20 cellular contexts compared by ENCODE assay signal in the genomic region with DNA sequence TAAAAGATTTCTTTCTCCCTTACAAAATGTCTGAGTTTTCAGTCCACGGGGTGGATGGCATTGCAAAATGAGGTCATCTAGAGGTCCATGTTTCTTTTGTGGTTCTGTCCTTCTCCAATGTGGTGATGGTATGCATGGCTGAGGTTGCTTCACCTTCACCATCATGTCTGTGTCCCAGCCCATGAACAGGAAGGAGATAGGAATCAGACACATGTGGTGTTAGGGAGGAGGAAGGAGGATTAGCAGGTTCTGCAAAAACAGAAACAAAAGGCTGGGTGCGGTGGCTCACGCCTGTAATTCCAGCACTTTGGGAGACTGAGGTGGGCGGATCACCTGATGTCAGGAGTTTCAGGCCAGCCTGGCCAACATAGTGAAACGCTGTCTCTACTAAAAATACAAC. TPM values are rescaled to one million over a fixed set of nuclear protein-coding genes. Genes with fewer than 3 reads are reported as not detected.
DNase-seq lines count a peak whose midpoint lies in the region; ATAC-seq and TF ChIP-seq lines count a peak whose summit lies in the region.
"Had no signal": no experiment of that assay in that cellular context is flagged by ENCODE, and none has a peak within 500 bp of the region (broad histone marks: within the 10 kb centered on the region; RNA-seq: fewer than 3 reads in every experiment).

No MANE protein-coding gene starts in this region.

- H2BK20ac ChIP-seq in IMR-90 (ENCODE audit: low read depth, low read length) = no peak overlapping the region

- no peak overlapping the region for H3K18ac ChIP-seq in IMR-90 (ENCODE audit: low read depth, low read length)

- H3K36me3 Mint-ChIP-seq in type B pancreatic cell = peaks cover 4% of the 10 kb centered on the region
- H3K36me3 Mint-ChIP-seq in stimulated activated naive B cell treated with anti-CD40 and anti-IgM and Interleukin-4, amounts not matched to agents 10 μg/mL and 1 μg/mL and 100 μg/mL, for 72 hours = peaks cover 0 to 3% of the 10 kb centered on the region in 2 donors

- H3K79me1 ChIP-seq in IMR-90 (ENCODE audit: low read depth in 1 of 2, low read length in 2 of 2) = no peaks in the 10 kb centered on the region

- no peaks in the 10 kb centered on the region for H3K36me3 ChIP-seq in IMR-90 (ENCODE audit: control insufficient read depth, insufficient read depth, low read length)
- H3K36me3 ChIP-seq: BLaER1, cardiac muscle cell, left lung had no signal

- H2BK120ac ChIP-seq in IMR-90 (ENCODE audit: low read depth, low read length) = no peak overlapping the region

- TF ChIP-seq CTCF in IMR-90 (conservative IDR thresholded peaks at IDR 0.05; ENCODE audit: low read depth, low read length) (no peak), type B pancreatic cell (conservative IDR thresholded peaks at IDR 0.05) (no peak)

- intact Hi-C loops in IMR-90 (cut with micrococcal nuclease) = no loop called here

- DNase-seq in IMR-90 (no peak), SIG-M5 treated with dmso at 0.1 percent for 504 hours (lab: John Stamatoyannopoulos, UW; ENCODE audit: unreplicated experiment) (peak; percentile 86), epithelial cell of prostate (ENCODE audit: low read depth, low spot score) (peak; percentile 46), type B pancreatic cell (ENCODE audit: extremely low spot score, unreplicated experiment) (peak; percentile 34)
- DNase-seq in stimulated activated naive B cell treated with anti-CD40 and anti-IgM and Interleukin-4, amounts not matched to agents 10 μg/mL and 1 μg/mL and 100 μg/mL, for 72 hours = no peak
- DNase-seq: activated CD4-positive, CD25-positive, alpha-beta regulatory T cell; activated naive CD8-positive, alpha-beta T cell treated with anti-CD3 and anti-CD28 coated beads, Interleukin-2, amount 50 U/mL, for 24 hours; effector memory CD4-positive, alpha-beta T cell; left lung; NCI-H1436; NCI-H345; substantia nigra; T-helper 17 cell had no signal

- H2AK5ac ChIP-seq in IMR-90 (ENCODE audit: low read depth, low read length) = no peak overlapping the region

- no peaks in the 10 kb centered on the region for H3K27me3 Mint-ChIP-seq in type B pancreatic cell
- H3K27me3 Mint-ChIP-seq in stimulated activated naive B cell treated with anti-CD40 and anti-IgM and Interleukin-4, amounts not matched to agents 10 μg/mL and 1 μg/mL and 100 μg/mL, for 72 hours = no peaks in the 10 kb centered on the region
- H3K27me3 Mint-ChIP-seq: activated naive CD8-positive, alpha-beta T cell treated with anti-CD3 and anti-CD28 coated beads, Interleukin-2, amount 50 U/mL, for 24 hours; T-helper 17 cell had no signal

- H3K4ac ChIP-seq in IMR-90 (ENCODE audit: low read depth, low read length) = no peak overlapping the region

- H3K27ac ChIP-seq in IMR-90 (ENCODE audit: insufficient read depth, low read length) (no peak overlapping the region), epithelial cell of prostate (peak overlapping the region; percentile 32)
- H3K27ac ChIP-seq: BLaER1, cardiac muscle cell, foreskin keratinocyte, KMS-11, left lung had no signal

- H3K27me3 ChIP-seq in IMR-90 (ENCODE audit: control insufficient read depth, insufficient read depth, low read length) = no peaks in the 10 kb centered on the region
- H3K27me3 ChIP-seq: BLaER1, cardiac muscle cell, foreskin keratinocyte, left lung had no signal

- ATAC-seq in IMR-90 (ENCODE audit: low read depth) (no peak), HG02623 (IDR thresholded peaks at IDR 0.05; ENCODE audit: unreplicated experiment) (no peak), GM21619 (IDR thresholded peaks at IDR 0.05; ENCODE audit: unreplicated experiment) (no peak)
- no peak for ATAC-seq in stimulated activated naive B cell treated with anti-CD40 and anti-IgM and Interleukin-4, amounts not matched to agents 10 μg/mL and 1 μg/mL and 100 μg/mL, for 72 hours (replicated peaks)
- ATAC-seq: activated naive CD8-positive, alpha-beta T cell treated with anti-CD3 and anti-CD28 coated beads, Interleukin-2, amount 50 U/mL, for 24 hours; foreskin keratinocyte; left lung; T-helper 17 cell had no signal

- TF ChIP-seq POLR2A in IMR-90 (IDR thresholded peaks at IDR 0.05; ENCODE audit: low read depth, low read length) = no peak

- H3K4me1 Mint-ChIP-seq in type B pancreatic cell (ENCODE audit: unreplicated experiment) = peaks cover 4% of the 10 kb centered on the region
- peaks cover 0 to 3% of the 10 kb centered on the region in 2 donors for H3K4me1 Mint-ChIP-seq in stimulated activated naive B cell treated with anti-CD40 and anti-IgM and Interleukin-4, amounts not matched to agents 10 μg/mL and 1 μg/mL and 100 μg/mL, for 72 hours

- no peak overlapping the region for H3K56ac ChIP-seq in IMR-90 (ENCODE audit: extremely low read depth, insufficient read depth, low read length)

- no peak overlapping the region for H4K5ac ChIP-seq in IMR-90 (ENCODE audit: low read depth, low read length)

- H3K14ac ChIP-seq in IMR-90 (replicated peaks; ENCODE audit: low read depth, low read length) = no peak overlapping the region

- no peak overlapping the region for H3K4me2 ChIP-seq in IMR-90 (ENCODE audit: low read depth, low read length)
- H3K4me2 ChIP-seq: BLaER1, KMS-11 had no signal

- no peak overlapping the region for H4K8ac ChIP-seq in IMR-90 (ENCODE audit: low read depth in 2 of 2, low read length in 2 of 2)

- no peak overlapping the region for H2BK15ac ChIP-seq in IMR-90 (ENCODE audit: low read depth, low read length)

- no TSS peak for BruUV-seq in IMR-90 (replicated peaks; lab: Mats Ljungman, UMichigan)

- H4K20me1 ChIP-seq in IMR-90 (ENCODE audit: insufficient read depth, low read length) = no peaks in the 10 kb centered on the region
- H4K20me1 ChIP-seq: BLaER1 had no signal

- no peak overlapping the region for H3K4me3 ChIP-seq in IMR-90 (ENCODE audit: insufficient read depth, low read depth, low read length)
- H3K4me3 ChIP-seq: BLaER1, cardiac muscle cell, left lung had no signal

- no peak overlapping the region for H2BK5ac ChIP-seq in IMR-90 (ENCODE audit: low read depth, low read length, poor library complexity, severe bottlenecking)

- POLR2A ChIA-PET in IMR-90 (lab: Charles Lee; ENCODE audit: unreplicated experiment) = no interaction called here

- no peak overlapping the region for H4K91ac ChIP-seq in IMR-90 (ENCODE audit: insufficient read depth, low read depth, low read length)

- peak overlapping the region; percentile 54 for H3K4me3 Mint-ChIP-seq in type B pancreatic cell
- no peak overlapping the region for H3K4me3 Mint-ChIP-seq in stimulated activated naive B cell treated with anti-CD40 and anti-IgM and Interleukin-4, amounts not matched to agents 10 μg/mL and 1 μg/mL and 100 μg/mL, for 72 hours
- H3K4me3 Mint-ChIP-seq: activated naive CD8-positive, alpha-beta T cell treated with anti-CD3 and anti-CD28 coated beads, Interleukin-2, amount 50 U/mL, for 24 hours; T-helper 17 cell had no signal

- H3K4me1 ChIP-seq in IMR-90 (ENCODE audit: control insufficient read depth, insufficient read depth, low read length) = peaks cover 10% of the 10 kb centered on the region
- H3K4me1 ChIP-seq: left lung had no signal

- H2AFZ ChIP-seq in IMR-90 (replicated peaks; ENCODE audit: low read length, poor library complexity) = peak overlapping the region; percentile 76

- H3K9me3 ChIP-seq in IMR-90 (ENCODE audit: control insufficient read depth, insufficient read depth, low read length) = no peaks in the 10 kb centered on the region; the same call in 1 of the 2 replicates
- H3K9me3 ChIP-seq: BLaER1, left lung had no signal

- no peak overlapping the region for H3K9ac ChIP-seq in IMR-90 (ENCODE audit: low read depth, low read length)
- H3K9ac ChIP-seq: BLaER1, KMS-11 had no signal

- TF ChIP-seq RAD21 in IMR-90 (IDR thresholded peaks at IDR 0.05; ENCODE audit: low read length) = no peak

- dilution Hi-C loops in IMR-90 (cut with HindIII; ENCODE audit: low sequenced_read_pairs, unreplicated experiment) = no loop called here

- in situ Hi-C loops in IMR-90 (cut with MboI; ENCODE audit: low sequenced_read_pairs) = no loop called here

- no peak overlapping the region for H2AK9ac ChIP-seq in IMR-90 (replicated peaks; ENCODE audit: low read depth, low read length, poor library complexity)

- H3K9me1 ChIP-seq in IMR-90 (ENCODE audit: insufficient read depth, low read length) = peaks cover 6% of the 10 kb centered on the region; the same call in 1 of the 2 replicates

- CTCF ChIA-PET in IMR-90 (lab: Yijun Ruan, JAX) = no interaction called here

- no CpG with 5 or more reads among the region's 5 CpGs for WGBS in IMR-90 (ENCODE audit: extremely low coverage in 2 of 2, insufficient read length in 1 of 2), 2 experiments

- H3K23ac ChIP-seq in IMR-90 (ENCODE audit: low read depth, low read length) = no peak overlapping the region

- H3K9me3 Mint-ChIP-seq in type B pancreatic cell = peaks cover 13% of the 10 kb centered on the region
- H3K9me3 Mint-ChIP-seq in stimulated activated naive B cell treated with anti-CD40 and anti-IgM and Interleukin-4, amounts not matched to agents 10 μg/mL and 1 μg/mL and 100 μg/mL, for 72 hours = peaks cover 0 to 2% of the 10 kb centered on the region in 2 donors
- H3K9me3 Mint-ChIP-seq: activated naive CD8-positive, alpha-beta T cell treated with anti-CD3 and anti-CD28 coated beads, Interleukin-2, amount 50 U/mL, for 24 hours had no signal

- H3K27ac Mint-ChIP-seq in type B pancreatic cell = peak overlapping the region; percentile 94
- no peak overlapping the region for H3K27ac Mint-ChIP-seq in stimulated activated naive B cell treated with anti-CD40 and anti-IgM and Interleukin-4, amounts not matched to agents 10 μg/mL and 1 μg/mL and 100 μg/mL, for 72 hours
- H3K27ac Mint-ChIP-seq: activated naive CD8-positive, alpha-beta T cell treated with anti-CD3 and anti-CD28 coated beads, Interleukin-2, amount 50 U/mL, for 24 hours; activated T-helper 2 cell treated with anti-CD3 and anti-CD28 coated beads, Interferon-gamma antibody, Interleukin-2, Interleukin-4, amounts not matched to agents 10 μg/mL and 5 μg/mL and 100 μg/mL, durations not matched to agents 14 hours and 24 hours and 36 hours; T-helper 17 cell had no signal

TF ChIP-seq in IMR-90, 13 proteins besides CTCF, POLR2A, EP300 and RAD21 (continues in another document):
- TF ChIP-seq NFE2L2 (IDR thresholded peaks at IDR 0.05; ENCODE audit: low read depth, low read length) = no peak
- TF ChIP-seq RCOR1 (IDR thresholded peaks at IDR 0.05; ENCODE audit: insufficient replicate concordance, low read length) = no peak
- TF ChIP-seq MXI1 (IDR thresholded peaks at IDR 0.05; ENCODE audit: borderline replicate concordance, low read depth, low read length) = no peak
- no peak for TF ChIP-seq BHLHE40 (IDR thresholded peaks at IDR 0.05; ENCODE audit: low read depth, low read length)
- TF ChIP-seq MAFK (IDR thresholded peaks at IDR 0.05; ENCODE audit: low read depth, low read length) = no peak
- TF ChIP-seq RFX5 (IDR thresholded peaks at IDR 0.05; ENCODE audit: low read depth, low read length) = no peak
- no peak for TF ChIP-seq CEBPB (IDR thresholded peaks at IDR 0.05; ENCODE audit: low read depth, low read length)
- no peak for TF ChIP-seq SMC3 (IDR thresholded peaks at IDR 0.05; ENCODE audit: low read depth, low read length)

RNA-seq across cellular contexts. Expression of a gene that starts 11.0 kb away (rescaled TPM):
- total RNA-seq in IMR-90 (2012; rRNA removed) (21.7 and 23.6 TPM in 2 replicates), type B pancreatic cell (ENCODE audit: low replicate concordance) (45.8 and 83.5 TPM in 2 replicates)
- 11.7 and 15.5 TPM in 2 replicates for polyA plus RNA-seq in IMR-90 (2012; rRNA removed)
- 3.3 and 4.2 TPM in 2 replicates for polyA plus RNA-seq in IMR-90 (2012; cell fraction: cytosol; rRNA removed)
- 2.8 and 13.2 TPM in 2 replicates for polyA plus RNA-seq in IMR-90 (2012; cell fraction: nucleus; rRNA removed; ENCODE audit: low replicate concordance)

Comparison
In these comparisons a context has a peak if more than half of its experiments do, and no peak if none do; other contexts are left out.
1. DNase-seq: peak in SIG-M5 treated with dmso at 0.1 percent for 504 hours (single experiment), epithelial cell of prostate (single experiment) and type B pancreatic cell (single experiment); none in IMR-90 (single experiment) and stimulated activated naive B cell treated with anti-CD40 and anti-IgM and Interleukin-4, amounts not matched to agents 10 μg/mL and 1 μg/mL and 100 μg/mL, for 72 hours (single experiment).